7 cellular contexts compared by ENCODE assay signal in the genomic region with DNA sequence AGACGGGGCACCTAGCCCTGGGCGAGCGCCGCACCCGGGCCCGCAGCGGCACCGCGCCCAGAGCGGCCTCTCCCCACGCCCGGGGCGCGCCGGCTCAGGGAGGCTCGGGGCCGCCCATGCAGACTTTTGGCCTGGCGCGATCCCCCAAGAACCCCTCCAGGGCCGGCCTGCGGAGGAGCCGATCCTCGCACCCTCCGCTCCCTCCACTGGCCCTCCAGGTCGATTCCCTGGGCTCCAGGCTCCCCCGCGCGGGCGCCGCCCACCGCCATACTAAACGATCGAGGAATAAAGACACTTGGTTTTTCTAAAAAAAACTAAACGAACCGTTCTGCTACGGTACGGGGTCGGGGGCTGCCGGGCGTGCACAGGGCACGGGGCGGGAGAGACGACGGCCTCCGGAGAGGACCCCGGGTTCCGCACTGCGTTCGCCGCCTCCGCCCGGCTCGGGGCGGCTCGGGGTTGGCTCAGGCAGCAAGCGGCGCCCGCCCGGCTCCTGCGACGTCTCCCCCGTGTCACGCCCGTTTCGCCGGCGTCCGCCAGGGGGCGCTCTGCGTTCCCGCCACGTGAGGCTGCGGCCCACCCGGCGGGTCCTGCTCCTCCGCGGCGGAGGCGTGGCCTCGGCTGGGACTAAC.
DNase-seq lines count a peak whose midpoint lies in the region; ATAC-seq and TF ChIP-seq lines count a peak whose summit lies in the region.

No MANE protein-coding gene starts in this region.

- DNase-seq in NCI-H1930 (lab: John Stamatoyannopoulos, UW) (peak; percentile 89 to 96), T-helper 9 cell (peak; percentile 97), astrocyte of the hippocampus (ENCODE audit: low read depth, low spot score) (peak; percentile 99), hippocampal formation (lab: John Stamatoyannopoulos, UW) (peak; percentile 92 to 94), retinal pigment epithelial cell (ENCODE audit: low read depth) (peak; percentile 45)

- ATAC-seq in GM18511 (IDR thresholded peaks at IDR 0.05; ENCODE audit: unreplicated experiment) (peak; percentile 81), HG02973 (IDR thresholded peaks at IDR 0.05; ENCODE audit: unreplicated experiment) (peak; percentile 75)

- peak; percentile 68 for TF ChIP-seq CTCF in retinal pigment epithelial cell (conservative IDR thresholded peaks at IDR 0.05; ENCODE audit: low read depth, low read length)

- H3K4me3 ChIP-seq in retinal pigment epithelial cell (ENCODE audit: low read length), result peak overlapping the region; percentile 55

Comparison
In these comparisons a context has a peak if more than half of its experiments do, and no peak if none do; other contexts are left out.
1. Peak in every context shown above with its lines: DNase-seq, ATAC-seq and H3K4me3 ChIP-seq.
2. DNase-seq: peak in every context shown above with its lines; median percentile 99 in astrocyte of the hippocampus; 97 in T-helper 9 cell; 93 in hippocampal formation; 92 in NCI-H1930; 45 in retinal pigment epithelial cell.